Comparison of ENCODE assay signal across 21 cellular contexts in the genomic region with DNA sequence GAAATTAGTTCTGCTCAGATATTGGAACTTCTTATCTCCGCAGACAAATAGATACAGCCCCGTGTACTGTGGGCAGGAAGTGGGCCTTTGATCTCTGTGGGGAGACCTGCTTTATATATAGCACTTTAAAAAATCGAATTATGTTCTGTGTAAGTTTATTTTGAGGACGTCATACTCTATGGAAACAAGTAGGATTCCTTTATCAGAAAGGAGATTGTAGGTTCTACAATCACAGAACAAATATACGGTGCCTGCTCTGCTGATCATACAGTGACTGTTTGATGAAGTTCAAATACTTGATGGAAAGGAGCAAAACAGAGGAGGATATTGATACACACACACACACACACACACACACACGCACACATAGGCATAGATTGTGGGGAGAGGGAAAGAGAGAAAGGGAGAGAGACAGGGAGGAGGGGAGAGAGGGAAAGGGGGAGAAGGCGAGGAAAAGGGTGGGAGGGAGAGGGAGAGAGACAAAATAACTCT. TPM values are rescaled to one million over a fixed set of nuclear protein-coding genes. Genes with fewer than 3 reads are reported as not detected.
DNase-seq lines count a peak whose midpoint lies in the region; ATAC-seq and TF ChIP-seq lines count a peak whose summit lies in the region.
"Had no signal": no experiment of that assay in that cellular context is flagged by ENCODE, and none has a peak within 500 bp of the region (broad histone marks: within the 10 kb centered on the region; RNA-seq: fewer than 3 reads in every experiment).

No MANE protein-coding gene starts in this region.

- H3K27ac ChIP-seq in Peyer's patch (peak overlapping the region in 1 of 4 donors; percentile 23), hepatocyte (peak overlapping the region; percentile 88), stomach (peak overlapping the region; percentile 69 to 91 (median 81))

- H3K4me3 ChIP-seq in Peyer's patch (no peak overlapping the region), hepatocyte (no peak overlapping the region), stomach (no peak overlapping the region)

- no peaks in the 10 kb centered on the region for H4K20me1 ChIP-seq in hepatocyte (ENCODE audit: insufficient read depth, poor library complexity, severe bottlenecking)

- intact Hi-C loops in stomach (cut with DNase I; ENCODE audit: low total_unique reads), result no loop called here

- H3K27me3 ChIP-seq in Peyer's patch (no peaks in the 10 kb centered on the region), hepatocyte (no peaks in the 10 kb centered on the region), stomach (no peaks in the 10 kb centered on the region)

- DNase-seq in activated gamma-delta T cell treated with Interleukin-2 at 50 U/mL for 16 hours (peak; percentile 17), activated gamma-delta T cell (lab: John Stamatoyannopoulos, UW) (no peak), Peyer's patch (peak in 2 of 3 donors; percentile 25 to 52), hepatocyte (ENCODE audit: low spot score) (no peak), stomach (peak; percentile 71), DMS79 treated with DMSO at 0.1 percent for 48 hours (lab: John Stamatoyannopoulos, UW) (no peak), UCSD-AML1 (lab: John Stamatoyannopoulos, UW; ENCODE audit: unreplicated experiment) (no peak)
- DNase-seq: EL, H7, MM.1S, NCI-H1694 treated with DMSO at 0.1 percent for 48 hours, nucleus accumbens, right cardiac atrium had no signal

- 19% methylated on average over 6 of the region's 7 CpGs for WGBS in hepatocyte (ENCODE audit: low lambda C conversion rate, missing lambda C conversion rate)
- 12 to 27% (median 21%) methylated on average over 7 of the region's 7 CpGs for WGBS in stomach, 5 donors

- peaks cover 0 to 4% (median 0%) of the 10 kb centered on the region in 4 donors for H3K4me1 ChIP-seq in Peyer's patch
- peaks cover 8% of the 10 kb centered on the region for H3K4me1 ChIP-seq in hepatocyte (ENCODE audit: insufficient read depth)
- peaks cover 5 to 56% (median 39%) of the 10 kb centered on the region in 4 donors for H3K4me1 ChIP-seq in stomach

- H3K36me3 ChIP-seq in Peyer's patch, result no peaks in the 10 kb centered on the region
- no peaks in the 10 kb centered on the region for H3K36me3 ChIP-seq in hepatocyte (replicated peaks; ENCODE audit: insufficient read depth, low read depth)
- no peaks in the 10 kb centered on the region for H3K36me3 ChIP-seq in stomach

- no peaks in the 10 kb centered on the region for H3K79me2 ChIP-seq in hepatocyte

- no peak for ATAC-seq in GM21528 (IDR thresholded peaks at IDR 0.05; ENCODE audit: low FRiP score, unreplicated experiment)
- ATAC-seq: right cardiac atrium, WTC11 had no signal

- H3K4me2 ChIP-seq in hepatocyte, result peak overlapping the region; percentile 58

- TF ChIP-seq CTCF in Peyer's patch (IDR thresholded peaks at IDR 0.05), result no peak
- TF ChIP-seq CTCF in hepatocyte (IDR thresholded peaks at IDR 0.05; ENCODE audit: poor library complexity), result no peak
- no peak for TF ChIP-seq CTCF in stomach (IDR thresholded peaks at IDR 0.05)

- no peaks in the 10 kb centered on the region for H3K9me3 ChIP-seq in Peyer's patch
- H3K9me3 ChIP-seq in hepatocyte (ENCODE audit: low read depth), result no peaks in the 10 kb centered on the region
- no peaks in the 10 kb centered on the region for H3K9me3 ChIP-seq in stomach

- H3K9me2 ChIP-seq in hepatocyte (replicated peaks; ENCODE audit: insufficient read depth), result no peaks in the 10 kb centered on the region

- TF ChIP-seq POLR2A in Peyer's patch (IDR thresholded peaks at IDR 0.05) (no peak), stomach (IDR thresholded peaks at IDR 0.05) (no peak)

- TF ChIP-seq EP300 in stomach (IDR thresholded peaks at IDR 0.05), result no peak

- H2AFZ ChIP-seq in hepatocyte, result no peak overlapping the region

RNA-seq across cellular contexts. Expression of gene TMEM220, which starts 14.7 kb away (rescaled TPM):
- 10 to 100 TPM; 14.6 to 56.1 (median 23.4) TPM for total RNA-seq in Peyer's patch
- total RNA-seq in hepatocyte, result 10.5 and 11.6 TPM in 2 replicates
- polyA plus RNA-seq in hepatocyte, result 30.0 and 32.4 TPM in 2 replicates
- total RNA-seq in stomach, result 10 to 100 TPM in 1 of 5 donors, 1 to 10 TPM in 2, not detected in 2; 4.9 to 14.1 (median 9.4) TPM
- 1 to 10 TPM; 6.0 to 8.3 (median 7.9) TPM for polyA plus RNA-seq in stomach
- total RNA-seq: epithelial cell of proximal tubule had no signal

RNA-seq across cellular contexts. Expression of gene ADPRM, which starts 47.2 kb away (rescaled TPM):
- total RNA-seq in Peyer's patch (10 to 100 TPM in 2 of 4 donors, 1 to 10 TPM in 2; 6.5 to 20.6 (median 14.0) TPM), hepatocyte (12.5 and 17.8 TPM in 2 replicates), stomach (10 to 100 TPM in 1 of 5 donors, 1 to 10 TPM in 2, under 1 TPM in 1, not detected in 1; 0.87 to 16.0 (median 3.9) TPM)
- polyA plus RNA-seq in hepatocyte (5.8 and 7.7 TPM in 2 replicates), stomach (10 to 100 TPM; 11.0 to 24.4 (median 12.1) TPM)

RNA-seq across cellular contexts. Expression of gene SCO1, which starts 47.2 kb away (rescaled TPM):
- total RNA-seq in Peyer's patch (10 to 100 TPM; 12.4 to 28.6 (median 19.5) TPM), hepatocyte (37.4 and 45.8 TPM in 2 replicates), stomach (10 to 100 TPM in 4 of 5 donors, 1 to 10 TPM in 1; 9.4 to 61.1 (median 23.5) TPM)
- polyA plus RNA-seq in hepatocyte (34.0 and 43.4 TPM in 2 replicates), stomach (10 to 100 TPM in 2 of 3 donors, 1 to 10 TPM in 1; 8.0 to 12.9 (median 10.7) TPM)

RNA-seq across cellular contexts. Expression of gene TMEM238L, which starts 59.3 kb away (rescaled TPM):
- total RNA-seq in Peyer's patch (10 to 100 TPM; 16.3 to 45.3 (median 25.4) TPM), hepatocyte (1.0 and 1.3 TPM in 2 replicates), stomach (100 to 1,000 TPM in 1 of 5 donors, 10 to 100 TPM in 4; 18.7 to 190 (median 51.2) TPM)
- polyA plus RNA-seq in hepatocyte (1.0 and 1.5 TPM in 2 replicates), stomach (10 to 100 TPM in 2 of 3 donors, 1 to 10 TPM in 1; 2.2 to 55.9 (median 19.2) TPM)
- total RNA-seq: dermis microvascular lymphatic vessel endothelial cell; epithelial cell of proximal tubule; H7; mononuclear cell; NCI-H460; right cardiac atrium; T-helper 1 cell treated with Interleukin-12 subunit alpha and Interleukin-12 subunit beta and Interleukin-4 antibody, amounts not matched to agents 30 ng/mL and 1 ng/mL, for 36 hours; WTC11 had no signal
- polyA plus RNA-seq: AG04450, right cardiac atrium had no signal

Comparison
In these comparisons a context has a peak if more than half of its experiments do, and no peak if none do; other contexts are left out.
1. DNase-seq: peak in activated gamma-delta T cell treated with Interleukin-2 at 50 U/mL for 16 hours (single experiment), Peyer's patch (2 of 3) and stomach (single experiment); none in activated gamma-delta T cell (single experiment), hepatocyte (single experiment), DMS79 treated with DMSO at 0.1 percent for 48 hours (single experiment) and UCSD-AML1 (single experiment).